Comparison of ENCODE assay signal across 1 cellular context in the genomic region with DNA sequence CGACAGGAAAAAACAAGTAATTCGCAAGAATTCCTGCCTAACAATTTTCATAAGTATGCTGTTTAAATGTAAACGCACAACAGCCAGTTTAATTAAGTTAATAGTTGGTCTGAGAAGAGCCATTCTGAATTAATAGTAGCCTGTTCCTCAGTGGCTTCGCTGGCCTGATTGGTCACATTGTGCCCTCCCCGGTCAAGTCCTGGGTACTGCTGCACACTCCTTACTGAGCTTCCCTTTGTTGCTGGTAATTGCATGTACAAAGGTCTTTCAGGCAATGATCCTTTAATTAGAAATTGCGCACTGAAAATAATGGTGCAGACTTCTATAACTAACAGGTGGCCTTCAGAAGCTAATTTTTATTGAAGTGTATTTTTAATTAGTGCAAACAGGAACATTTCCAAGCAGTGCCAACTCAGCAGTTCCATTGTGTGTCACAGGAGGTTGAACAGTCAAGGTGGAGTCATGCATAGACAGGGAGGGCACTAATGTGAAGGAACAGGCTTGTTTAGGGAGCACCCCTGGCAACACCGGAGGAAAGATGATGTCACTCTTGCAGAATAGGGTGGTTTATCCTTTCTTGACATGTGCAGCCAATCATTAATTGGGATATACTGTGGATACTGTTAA.
TF ChIP-seq lines count a peak whose summit lies in the region.

No MANE protein-coding gene starts in this region.

TF ChIP-seq in IMR-90, 13 proteins besides CTCF, POLR2A, EP300 and RAD21 (continued from another document):
- TF ChIP-seq, protein P1, sequence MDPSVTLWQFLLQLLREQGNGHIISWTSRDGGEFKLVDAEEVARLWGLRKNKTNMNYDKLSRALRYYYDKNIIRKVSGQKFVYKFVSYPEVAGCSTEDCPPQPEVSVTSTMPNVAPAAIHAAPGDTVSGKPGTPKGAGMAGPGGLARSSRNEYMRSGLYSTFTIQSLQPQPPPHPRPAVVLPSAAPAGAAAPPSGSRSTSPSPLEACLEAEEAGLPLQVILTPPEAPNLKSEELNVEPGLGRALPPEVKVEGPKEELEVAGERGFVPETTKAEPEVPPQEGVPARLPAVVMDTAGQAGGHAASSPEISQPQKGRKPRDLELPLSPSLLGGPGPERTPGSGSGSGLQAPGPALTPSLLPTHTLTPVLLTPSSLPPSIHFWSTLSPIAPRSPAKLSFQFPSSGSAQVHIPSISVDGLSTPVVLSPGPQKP (IDR thresholded peaks at IDR 0.05; ENCODE audit: borderline replicate concordance, low read depth, low read length) = no peak
